ENCODE assay signal across 8 cellular contexts in genomic region chr22:39135092-39135896, GRCh38. TPM values are rescaled to one million over a fixed set of nuclear protein-coding genes. Genes with fewer than 3 reads are reported as not detected.
DNase-seq lines count a peak whose midpoint lies in the region; ATAC-seq, FAIRE-seq and TF ChIP-seq lines count a peak whose summit lies in the region.

No MANE protein-coding gene starts in this region.

- H3K27me3 ChIP-seq in HepG2 (ENCODE audit: control insufficient read depth in 1 of 2, insufficient read depth in 2 of 2, low read length in 2 of 2): no peaks in the 10 kb centered on the region

- TF ChIP-seq CTCF in 22Rv1 (IDR thresholded peaks at IDR 0.05) (peak; percentile 29), GM12875 (IDR thresholded peaks at IDR 0.05; ENCODE audit: borderline replicate concordance, insufficient read depth, low read depth, low read length) (peak; percentile 84), RWPE1 (conservative IDR thresholded peaks at IDR 0.05; ENCODE audit: low read depth) (peak; percentile 76), brain (conservative IDR thresholded peaks at IDR 0.05) (peak; percentile 54 to 76), HepG2 (CRISPR knock-in tag; IDR thresholded peaks at IDR 0.05) (peak; percentile 88)

- H3K27me3 Mint-ChIP-seq in brain: no peaks in the 10 kb centered on the region

- H3K4me2 ChIP-seq in HepG2 (ENCODE audit: low read depth, low read length): no peak overlapping the region

- peak; percentile 70 for FAIRE-seq in HepG2 (lab: Jason Lieb, UNC)

- ATAC-seq in HepG2 (peak; percentile 91), HG02870 (IDR thresholded peaks at IDR 0.05; ENCODE audit: unreplicated experiment) (no peak)

- 1% methylated on average over 10 of the region's 15 CpGs for WGBS in HepG2 (ENCODE audit: low lambda C conversion rate)

- peak overlapping the region in 1 of 5 experiments; percentile 30 for H3K27ac Mint-ChIP-seq in brain

- DNase-seq in RWPE1 (ENCODE audit: low spot score) (no peak), HepG2 (ENCODE audit: low spot score) (peak; percentile 55), NCI-H2029 (lab: John Stamatoyannopoulos, UW) (no peak), NCI-H2029 treated with DMSO at 0.1 percent for 48 hours (lab: John Stamatoyannopoulos, UW) (no peak)

- no peak overlapping the region for H3K9ac ChIP-seq in HepG2 (ENCODE audit: insufficient read depth, low read depth, low read length)

- CTCF ChIA-PET in RWPE1 (lab: Yijun Ruan, JAX): interaction anchor here (0.7 kb wide), 1 partner anchor 265 kb away, joined by 3 read pairs; no protein-coding TSS in a partner anchor
- CTCF ChIA-PET in HepG2 (lab: Yijun Ruan, JAX; ENCODE audit: low intra/inter-chr PET ratio, low total read pairs): interaction anchor here (0.7 kb wide), 1 partner anchor 167 kb away, joined by 3 read pairs; no protein-coding TSS in a partner anchor

- no peak for TF ChIP-seq POLR2A in HepG2 (IDR thresholded peaks at IDR 0.05; ENCODE audit: insufficient read depth in 1 of 2, low read depth in 2 of 2, low read length in 2 of 2)

- H4K20me1 ChIP-seq in HepG2 (ENCODE audit: insufficient read depth, low read length): no peaks in the 10 kb centered on the region

- H3K4me1 ChIP-seq in HepG2 (ENCODE audit: insufficient read depth, low read length): peaks cover 44% of the 10 kb centered on the region

- peaks cover 0 to 2% (median 0%) of the 10 kb centered on the region in 5 experiments for H3K9me3 Mint-ChIP-seq in brain

- H3K9me3 ChIP-seq in HepG2 (ENCODE audit: low read length): no peaks in the 10 kb centered on the region

- no peak overlapping the region for H2AFZ ChIP-seq in HepG2 (ENCODE audit: low read length)

- in situ Hi-C loops in HepG2 (cut with HindIII; ENCODE audit: extremely low pct_ligation_motif_present, low pct_unique_long_range_greater_than_20kb): no loop called here

- no peaks in the 10 kb centered on the region for H3K36me3 Mint-ChIP-seq in brain

- POLR2A ChIA-PET in RWPE1 (lab: Yijun Ruan, JAX; ENCODE audit: low non-redundant PET): interaction anchor here (0.6 to 0.7 kb wide), 2 partner anchors 41 to 416 kb away, joined by 3 to 5 read pairs; no protein-coding TSS in a partner anchor
- POLR2A ChIA-PET in HepG2 (lab: Yijun Ruan, JAX): interaction anchor here (0.8 to 1.2 kb wide), 4 partner anchors 13 to 176 kb away, joined by 3 to 4 read pairs (median 4); partner anchors contain the start of gene CBX7

- no peaks in the 10 kb centered on the region for H3K79me2 ChIP-seq in HepG2 (ENCODE audit: insufficient read depth, low read length)

- H3K4me3 Mint-ChIP-seq in brain: no peak overlapping the region

- H3K36me3 ChIP-seq in HepG2 (replicated peaks in 1 of 2; ENCODE audit: control insufficient read depth in 1 of 2, insufficient read depth in 2 of 2, low read length in 2 of 2): no peaks in the 10 kb centered on the region

- TF ChIP-seq RAD21 in HepG2 (CRISPR knock-in tag; IDR thresholded peaks at IDR 0.05): peak; percentile 84

- H3K4me3 ChIP-seq in GM12875 (ENCODE audit: low read depth, low read length) (no peak overlapping the region), HepG2 (replicated peaks in 1 of 3; ENCODE audit: insufficient read depth in 1 of 3, low read depth in 2 of 3, low read length in 3 of 3) (no peak overlapping the region)

- no TSS peak for BruUV-seq in HepG2 (replicated peaks; lab: Mats Ljungman, UMichigan)

- TF ChIP-seq EP300 in HepG2 (IDR thresholded peaks at IDR 0.05; ENCODE audit: low read depth in 2 of 2, low read length in 2 of 2): no peak
- TF ChIP-seq EP300 in HepG2 (CRISPR knock-in tag; IDR thresholded peaks at IDR 0.05; ENCODE audit: borderline replicate concordance): no peak

- intact Hi-C loops in HepG2 (cut with micrococcal nuclease; ENCODE audit: unreplicated experiment): no loop called here

- peaks cover 22% of the 10 kb centered on the region for H3K4me1 Mint-ChIP-seq in brain

- H3K27ac ChIP-seq in 22Rv1 (no peak overlapping the region), RWPE1 (peak overlapping the region; percentile 77), HepG2 (ENCODE audit: extremely low read length, insufficient read depth, low read length) (no peak overlapping the region)

TF ChIP-seq in HepG2, 621 proteins besides CTCF, POLR2A, EP300 and RAD21 (continues in another document):
- no peak for TF ChIP-seq NFIB (CRISPR knock-in tag; IDR thresholded peaks at IDR 0.05; ENCODE audit: borderline replicate concordance)

RNA-seq across cellular contexts. Expression of gene CBX7, which starts 17.2 kb away (rescaled TPM):
- polyA plus RNA-seq in brain (ENCODE audit: insufficient read depth, low read depth, low replicate concordance) (46.8 TPM), HepG2 (2011; rRNA removed) (4.9 and 7.1 TPM in 2 replicates)
- total RNA-seq in HepG2 (2016; rRNA removed; fragmentation: Illumina TruSeq; extraction: Trizol): 0.20 and 0.35 TPM in 2 replicates
- not detected in 2 replicates for total RNA-seq in HepG2 (2016; cell fraction: cytosol; rRNA removed; fragmentation: Illumina TruSeq; extraction: Trizol; ENCODE audit: low read depth)
- 0.27 and 0.30 TPM in 2 replicates for total RNA-seq in HepG2 (2016; cell fraction: insoluble cytoplasmic fraction; rRNA removed; fragmentation: Illumina TruSeq; extraction: Trizol)
- total RNA-seq in HepG2 (2016; cell fraction: membrane; rRNA removed; fragmentation: Illumina TruSeq; extraction: Trizol): 0.09 and 0.21 TPM in 2 replicates
- 0.31 and 1.4 TPM in 2 replicates for total RNA-seq in HepG2 (2016; cell fraction: nucleus; rRNA removed; fragmentation: Illumina TruSeq; extraction: Trizol)
- 3.6 and 4.4 TPM in 2 replicates for polyA plus RNA-seq in HepG2 (2011; cell fraction: cytosol; rRNA removed)
- 22.7 and 23.8 TPM in 2 replicates for polyA plus RNA-seq in HepG2 (2011; cell fraction: nucleus; rRNA removed)
- polyA plus RNA-seq in HepG2 (2012): 5.5 and 5.7 TPM in 2 replicates
- polyA plus RNA-seq in HepG2 (2016; cell fraction: cytosol; fragmentation: Illumina TruSeq; extraction: Trizol; ENCODE audit: low read depth): 0.09 and 0.23 TPM in 2 replicates
- 0.35 and 0.53 TPM in 2 replicates for polyA plus RNA-seq in HepG2 (2016; cell fraction: insoluble cytoplasmic fraction; fragmentation: Illumina TruSeq; extraction: Trizol; ENCODE audit: low read depth)
- 0.08 and 0.19 TPM in 2 replicates for polyA plus RNA-seq in HepG2 (2016; cell fraction: membrane; fragmentation: Illumina TruSeq; extraction: Trizol; ENCODE audit: low read depth)
- 1.6 TPM in 2 replicates for polyA plus RNA-seq in HepG2 (2016; cell fraction: nucleus; fragmentation: Illumina TruSeq; extraction: Trizol; ENCODE audit: insufficient read depth, low read depth)
- polyA minus RNA-seq in HepG2 (2011; rRNA and poly(A)+ RNA removed; ENCODE audit: low replicate concordance): 7.2 and 8.5 TPM in 2 replicates
- polyA minus RNA-seq in HepG2 (2011; cell fraction: cytosol; rRNA and poly(A)+ RNA removed): 1.2 and 2.1 TPM in 2 replicates
- 6.5 and 7.6 TPM in 2 replicates for polyA minus RNA-seq in HepG2 (2011; cell fraction: nucleus; rRNA and poly(A)+ RNA removed)

RNA-seq across cellular contexts. Expression of gene APOBEC3H, which starts 38.2 kb away (rescaled TPM):
- polyA plus RNA-seq in brain (ENCODE audit: insufficient read depth, low read depth, low replicate concordance) (not detected), HepG2 (2011; rRNA removed) (0.18 and 0.20 TPM in 2 replicates)
- total RNA-seq in HepG2 (2016; rRNA removed; fragmentation: Illumina TruSeq; extraction: Trizol): 0.31 and 1.0 TPM in 2 replicates
- total RNA-seq in HepG2 (2016; cell fraction: cytosol; rRNA removed; fragmentation: Illumina TruSeq; extraction: Trizol; ENCODE audit: low read depth): not detected in 2 replicates
- 0.25 and 0.32 TPM in 2 replicates for total RNA-seq in HepG2 (2016; cell fraction: insoluble cytoplasmic fraction; rRNA removed; fragmentation: Illumina TruSeq; extraction: Trizol)
- total RNA-seq in HepG2 (2016; cell fraction: membrane; rRNA removed; fragmentation: Illumina TruSeq; extraction: Trizol): 0.37 and 0.38 TPM in 2 replicates
- not detected in 2 replicates for total RNA-seq in HepG2 (2016; cell fraction: nucleus; rRNA removed; fragmentation: Illumina TruSeq; extraction: Trizol)
- 0.08 and 0.13 TPM in 2 replicates for polyA plus RNA-seq in HepG2 (2011; cell fraction: cytosol; rRNA removed)
- polyA plus RNA-seq in HepG2 (2011; cell fraction: nucleus; rRNA removed): not detected in 2 replicates
- polyA plus RNA-seq in HepG2 (2012): not detected in 2 replicates
- 0.17 TPM in 1 of 2 replicates, not detected in the other for polyA plus RNA-seq in HepG2 (2016; cell fraction: cytosol; fragmentation: Illumina TruSeq; extraction: Trizol; ENCODE audit: low read depth)
- 0.46 and 0.52 TPM in 2 replicates for polyA plus RNA-seq in HepG2 (2016; cell fraction: insoluble cytoplasmic fraction; fragmentation: Illumina TruSeq; extraction: Trizol; ENCODE audit: low read depth)
- polyA plus RNA-seq in HepG2 (2016; cell fraction: membrane; fragmentation: Illumina TruSeq; extraction: Trizol; ENCODE audit: low read depth): 0.27 and 0.29 TPM in 2 replicates
- polyA plus RNA-seq in HepG2 (2016; cell fraction: nucleus; fragmentation: Illumina TruSeq; extraction: Trizol; ENCODE audit: insufficient read depth, low read depth): not detected in 2 replicates
- 0.16 TPM in 2 replicates for polyA minus RNA-seq in HepG2 (2011; rRNA and poly(A)+ RNA removed; ENCODE audit: low replicate concordance)
- polyA minus RNA-seq in HepG2 (2011; cell fraction: cytosol; rRNA and poly(A)+ RNA removed): not detected in 2 replicates
- not detected in 2 replicates for polyA minus RNA-seq in HepG2 (2011; cell fraction: nucleus; rRNA and poly(A)+ RNA removed)

RNA-seq across cellular contexts. Expression of gene APOBEC3G, which starts 58.2 kb away (rescaled TPM):
- polyA plus RNA-seq in brain (ENCODE audit: insufficient read depth, low read depth, low replicate concordance): 6.3 TPM
- 2.7 and 3.2 TPM in 2 replicates for total RNA-seq in HepG2 (2016; rRNA removed; fragmentation: Illumina TruSeq; extraction: Trizol)
- total RNA-seq in HepG2 (2016; cell fraction: cytosol; rRNA removed; fragmentation: Illumina TruSeq; extraction: Trizol; ENCODE audit: low read depth): 1.5 and 2.0 TPM in 2 replicates
- 2.0 and 3.4 TPM in 2 replicates for total RNA-seq in HepG2 (2016; cell fraction: insoluble cytoplasmic fraction; rRNA removed; fragmentation: Illumina TruSeq; extraction: Trizol)
- 2.8 and 3.4 TPM in 2 replicates for total RNA-seq in HepG2 (2016; cell fraction: membrane; rRNA removed; fragmentation: Illumina TruSeq; extraction: Trizol)
- total RNA-seq in HepG2 (2016; cell fraction: nucleus; rRNA removed; fragmentation: Illumina TruSeq; extraction: Trizol): 2.6 and 3.3 TPM in 2 replicates
- 4.1 and 5.7 TPM in 2 replicates for polyA plus RNA-seq in HepG2 (2011; rRNA removed)
- 3.7 and 4.8 TPM in 2 replicates for polyA plus RNA-seq in HepG2 (2011; cell fraction: cytosol; rRNA removed)
- 4.2 and 5.2 TPM in 2 replicates for polyA plus RNA-seq in HepG2 (2011; cell fraction: nucleus; rRNA removed)
- polyA plus RNA-seq in HepG2 (2012): 2.9 and 3.6 TPM in 2 replicates
- polyA plus RNA-seq in HepG2 (2016; cell fraction: cytosol; fragmentation: Illumina TruSeq; extraction: Trizol; ENCODE audit: low read depth): 0.94 and 1.5 TPM in 2 replicates
- polyA plus RNA-seq in HepG2 (2016; cell fraction: insoluble cytoplasmic fraction; fragmentation: Illumina TruSeq; extraction: Trizol; ENCODE audit: low read depth): 2.4 TPM in 2 replicates
- 1.9 and 2.3 TPM in 2 replicates for polyA plus RNA-seq in HepG2 (2016; cell fraction: membrane; fragmentation: Illumina TruSeq; extraction: Trizol; ENCODE audit: low read depth)
- polyA plus RNA-seq in HepG2 (2016; cell fraction: nucleus; fragmentation: Illumina TruSeq; extraction: Trizol; ENCODE audit: insufficient read depth, low read depth): 3.0 and 4.1 TPM in 2 replicates
- polyA minus RNA-seq in HepG2 (2011; rRNA and poly(A)+ RNA removed; ENCODE audit: low replicate concordance): 0.30 and 5.0 TPM in 2 replicates
- polyA minus RNA-seq in HepG2 (2011; cell fraction: cytosol; rRNA and poly(A)+ RNA removed): 1.5 and 1.9 TPM in 2 replicates
- 4.2 and 7.7 TPM in 2 replicates for polyA minus RNA-seq in HepG2 (2011; cell fraction: nucleus; rRNA and poly(A)+ RNA removed)

Comparison
In these comparisons a context has a peak if more than half of its experiments do, and no peak if none do; other contexts are left out.
1. CTCF ChIP-seq: peak in every context shown above with its lines; median percentile 88 in HepG2; 84 in GM12875; 76 in RWPE1; 65 in brain; 29 in 22Rv1.